8 cellular contexts compared by ENCODE assay signal in the genomic region with DNA sequence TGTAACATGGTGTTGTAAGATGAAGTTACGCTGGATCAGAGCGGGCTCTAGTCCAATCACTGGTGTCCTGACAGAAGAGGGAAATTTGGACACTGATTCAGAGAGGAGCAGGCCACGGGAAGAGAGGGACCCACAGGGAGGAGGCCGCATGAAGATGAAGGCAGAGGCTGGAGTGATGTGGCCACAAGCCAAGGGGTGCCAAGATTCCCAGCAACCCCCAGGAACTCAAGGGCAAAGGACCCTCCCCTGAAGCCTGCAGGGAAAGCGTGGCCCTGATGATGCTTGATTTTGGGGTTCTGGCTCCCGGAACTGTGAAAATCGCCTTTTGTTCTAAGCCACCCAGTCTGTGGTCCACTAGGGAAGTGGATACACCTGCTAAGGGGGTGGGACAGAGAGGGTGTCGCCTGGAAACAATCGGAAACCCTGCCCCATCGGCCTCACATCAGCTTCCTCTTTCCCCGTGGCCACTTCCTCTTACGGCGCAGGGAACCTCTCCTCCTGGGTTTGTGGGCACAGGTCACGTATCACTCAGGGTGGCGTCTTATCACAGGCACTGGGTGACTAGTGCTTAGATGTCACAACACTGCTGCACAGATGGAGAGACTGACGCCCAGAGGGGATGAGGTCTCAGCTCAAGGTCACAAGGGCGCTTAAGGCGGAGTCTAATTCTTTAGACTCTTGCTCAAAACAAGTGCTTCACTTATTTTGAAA. TPM values are rescaled to one million over a fixed set of nuclear protein-coding genes. Genes with fewer than 3 reads are reported as not detected.
DNase-seq lines count a peak whose midpoint lies in the region; ATAC-seq and TF ChIP-seq lines count a peak whose summit lies in the region.

No MANE protein-coding gene starts in this region.

- H3K4me3 ChIP-seq in MM.1S (ENCODE audit: low read length) (peak overlapping the region; percentile 37; the same call in 1 of the 2 replicates), left ventricle myocardium inferior (no peak overlapping the region), GM23248 (no peak overlapping the region)

- H3K4me1 ChIP-seq in MM.1S (ENCODE audit: low read length) (peaks cover 22% of the 10 kb centered on the region), left ventricle myocardium inferior (peaks cover 24% of the 10 kb centered on the region), GM23248 (ENCODE audit: insufficient read depth) (no peaks in the 10 kb centered on the region)

- H3K36me3 ChIP-seq in MM.1S (replicated peaks; ENCODE audit: insufficient read depth, low read length) = no peaks in the 10 kb centered on the region
- H3K36me3 ChIP-seq in left ventricle myocardium inferior = no peaks in the 10 kb centered on the region
- no peaks in the 10 kb centered on the region for H3K36me3 ChIP-seq in GM23248 (ENCODE audit: low read depth)

- H4K20me1 ChIP-seq in MM.1S (ENCODE audit: insufficient read depth, low read length) (no peaks in the 10 kb centered on the region), GM23248 (ENCODE audit: insufficient read depth) (no peaks in the 10 kb centered on the region)

- in situ Hi-C loops in GM23248 (cut with MboI) = no loop called here

- TF ChIP-seq CTCF in MM.1S (IDR thresholded peaks at IDR 0.05; ENCODE audit: low read length) (no peak), left ventricle myocardium inferior (IDR thresholded peaks at IDR 0.05; ENCODE audit: borderline replicate concordance) (no peak)

- H3K79me2 ChIP-seq in MM.1S (ENCODE audit: low read length) (peaks cover 89% of the 10 kb centered on the region), GM23248 (ENCODE audit: insufficient read depth) (no peaks in the 10 kb centered on the region)

- ATAC-seq in GM19463 (IDR thresholded peaks at IDR 0.05; ENCODE audit: unreplicated experiment) = peak; percentile 61

- 72 to 78% methylated on average over 16 to 18 of the region's 18 CpGs for WGBS in GM23248 (ENCODE audit: low coverage in 1 of 2, low lambda C conversion rate in 2 of 2, missing lambda C conversion rate in 2 of 2), 2 experiments

- H3K9ac ChIP-seq in MM.1S (ENCODE audit: low read length) (peak overlapping the region; percentile 21; the same call in 1 of the 2 replicates), GM23248 (no peak overlapping the region)

- H3K9me2 ChIP-seq in MM.1S (replicated peaks; ENCODE audit: insufficient read depth, low read length) (no peaks in the 10 kb centered on the region), GM23248 (ENCODE audit: insufficient read depth) (no peaks in the 10 kb centered on the region)

- H3F3A ChIP-seq in MM.1S (ENCODE audit: insufficient read depth, low read length) (peaks cover 12% of the 10 kb centered on the region; the same call in 1 of the 2 replicates), GM23248 (ENCODE audit: insufficient read depth) (no peaks in the 10 kb centered on the region)

- intact Hi-C loops in left ventricle myocardium inferior (cut with micrococcal nuclease) = loop anchor here (10.0 kb wide), 1 partner anchor 47 kb away; no protein-coding TSS in a partner anchor

- no peaks in the 10 kb centered on the region for H3K27me3 ChIP-seq in MM.1S (replicated peaks; ENCODE audit: insufficient read depth, low read length)
- no peaks in the 10 kb centered on the region for H3K27me3 ChIP-seq in left ventricle myocardium inferior (ENCODE audit: low read depth)
- H3K27me3 ChIP-seq in GM23248 (replicated peaks; ENCODE audit: insufficient read depth) = no peaks in the 10 kb centered on the region; the same call in 1 of the 2 replicates

- H3K27ac ChIP-seq in MM.1S (ENCODE audit: low read length) (peak overlapping the region; percentile 71), left ventricle myocardium inferior (replicated peaks) (peak overlapping the region; percentile 77), GM23248 (no peak overlapping the region)

- peak overlapping the region; percentile 58 for H3K4me2 ChIP-seq in MM.1S (ENCODE audit: low read depth, low read length)
- H3K4me2 ChIP-seq in GM23248 (ENCODE audit: unreplicated experiment) = no peak overlapping the region

- H3K9me3 ChIP-seq in MM.1S (replicated peaks; ENCODE audit: insufficient read depth, low read length) (no peaks in the 10 kb centered on the region), left ventricle myocardium inferior (replicated peaks) (no peaks in the 10 kb centered on the region), GM23248 (ENCODE audit: low read depth) (no peaks in the 10 kb centered on the region)

- H2AFZ ChIP-seq in MM.1S (ENCODE audit: low read length) = peak overlapping the region; percentile 47
- H2AFZ ChIP-seq in GM23248 = no peak overlapping the region

- peak; percentile 54 for DNase-seq in MM.1S
- peak in 2 of 3 experiments; percentile 31 to 46 for DNase-seq in activated CD8-positive, alpha-beta memory T cell treated with anti-CD3 and anti-CD28 coated beads for 48 hours (ENCODE audit: low read depth in 2 of 3, low spot score in 2 of 3)
- DNase-seq in left ventricle myocardium inferior = peak; percentile 55
- DNase-seq in stimulated activated CD8-positive, alpha-beta memory T cell treated with anti-CD3 and anti-CD28 coated beads, Interleukin-12 subunit alpha, Interleukin-12 subunit beta, amount 100 ng/mL, for 24 hours (ENCODE audit: extremely low read depth) = peak; percentile 31
- no peak for DNase-seq in midbrain (lab: John Stamatoyannopoulos, UW)
- no peak for DNase-seq in GM23248
- DNase-seq in NCI-H1092 treated with DMSO at 0.1 percent for 48 hours (lab: John Stamatoyannopoulos, UW) = no peak

RNA-seq across cellular contexts. Expression of a gene that starts 58.0 kb away (rescaled TPM):
- 40.7 TPM for total RNA-seq in left ventricle myocardium inferior
- total RNA-seq in GM23248 (2014; rRNA removed; shearing (Covaris generic)) = 5.6 and 10.5 TPM in 2 replicates
- polyA plus RNA-seq in GM23248 (2016; fragmentation: Nextera tagmentation; extraction: Ambion mirVana) = 1.1 and 2.0 TPM in 2 replicates

Comparison
In these comparisons a context has a peak if more than half of its experiments do, and no peak if none do; other contexts are left out.
1. DNase-seq: peak in MM.1S (single experiment), activated CD8-positive, alpha-beta memory T cell treated with anti-CD3 and anti-CD28 coated beads for 48 hours (2 of 3), left ventricle myocardium inferior (single experiment) and stimulated activated CD8-positive, alpha-beta memory T cell treated with anti-CD3 and anti-CD28 coated beads, Interleukin-12 subunit alpha, Interleukin-12 subunit beta, amount 100 ng/mL, for 24 hours (single experiment); none in midbrain (single experiment), GM23248 (single experiment) and NCI-H1092 treated with DMSO at 0.1 percent for 48 hours (single experiment).